16 cellular contexts compared by ENCODE assay signal in the genomic region with DNA sequence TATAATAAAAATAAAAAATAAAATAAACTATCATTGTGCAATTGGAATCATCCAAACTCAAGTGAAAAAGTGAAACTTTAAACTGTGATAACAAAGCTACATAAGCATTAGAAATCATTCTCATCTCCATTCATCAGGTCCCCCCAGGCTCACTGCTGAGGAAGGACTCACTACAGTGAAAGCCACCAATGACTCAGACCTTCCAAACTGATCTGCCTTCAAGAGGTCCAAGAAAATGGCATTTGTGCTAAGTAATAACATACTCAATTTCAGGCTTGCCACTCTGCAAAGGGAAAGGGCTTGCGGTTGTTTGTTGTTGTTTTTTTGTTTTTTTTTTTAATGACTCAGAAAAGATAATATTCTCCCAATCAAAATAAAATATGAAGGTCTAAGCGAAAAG. TPM values are rescaled to one million over a fixed set of nuclear protein-coding genes. Genes with fewer than 3 reads are reported as not detected.
DNase-seq lines count a peak whose midpoint lies in the region; ATAC-seq and TF ChIP-seq lines count a peak whose summit lies in the region.
"Had no signal": no experiment of that assay in that cellular context is flagged by ENCODE, and none has a peak within 500 bp of the region (broad histone marks: within the 10 kb centered on the region; RNA-seq: fewer than 3 reads in every experiment).

No MANE protein-coding gene starts in this region.

- no peaks in the 10 kb centered on the region for H3K9me3 ChIP-seq in heart right ventricle
- H3K9me3 ChIP-seq in adrenal gland (replicated peaks in 1 of 3), result no peaks in the 10 kb centered on the region
- no peaks in the 10 kb centered on the region for H3K9me3 ChIP-seq in body of pancreas
- H3K9me3 ChIP-seq: HAP-1, lower lobe of right lung, transverse colon had no signal

- H3K4me3 ChIP-seq in heart right ventricle (peak overlapping the region in 6 of 10 donors; percentile 12 to 31 (median 18)), fibroblast of mammary gland (ENCODE audit: control insufficient read depth, low read depth, low read length) (no peak overlapping the region), adrenal gland (no peak overlapping the region), body of pancreas (no peak overlapping the region)
- H3K4me3 ChIP-seq: HAP-1, lower lobe of right lung, transverse colon had no signal

- DNase-seq in heart right ventricle, result no peak
- no peak for DNase-seq in Right ventricle myocardium inferior (ENCODE audit: missing footprints)
- DNase-seq in RPMI7951 (ENCODE audit: low read depth), result peak; percentile 47
- peak; percentile 10 for DNase-seq in fibroblast of mammary gland (ENCODE audit: low read depth)
- DNase-seq in stimulated activated naive B cell treated with anti-CD40 and anti-IgM and Interleukin-4, amounts not matched to agents 10 μg/mL and 1 μg/mL and 100 μg/mL, for 72 hours, result no peak
- no peak for DNase-seq in adrenal gland
- DNase-seq in body of pancreas, result no peak
- DNase-seq: KG1; lower lobe of right lung; naive thymus-derived CD4-positive, alpha-beta T cell; NCI-H1436; NCI-H226; transverse colon had no signal

- no peak for TF ChIP-seq CTCF in heart right ventricle (IDR thresholded peaks at IDR 0.05)
- TF ChIP-seq CTCF in fibroblast of mammary gland (conservative IDR thresholded peaks at IDR 0.05; ENCODE audit: control insufficient read depth, insufficient read depth, low read depth, low read length), result no peak
- TF ChIP-seq CTCF in adrenal gland (IDR thresholded peaks at IDR 0.05), result no peak
- TF ChIP-seq CTCF in body of pancreas (IDR thresholded peaks at IDR 0.05), result no peak

- peak overlapping the region in 1 of 2 donors; percentile 16 for H3K4me3 Mint-ChIP-seq in stimulated activated naive B cell treated with anti-CD40 and anti-IgM and Interleukin-4, amounts not matched to agents 10 μg/mL and 1 μg/mL and 100 μg/mL, for 72 hours

- H3K4me1 ChIP-seq in heart right ventricle (peaks cover 2 to 50% (median 43%) of the 10 kb centered on the region in 9 donors), adrenal gland (replicated peaks in 1 of 2) (peaks cover 0 to 7% of the 10 kb centered on the region in 2 donors), body of pancreas (no peaks in the 10 kb centered on the region)
- H3K4me1 ChIP-seq: HAP-1, lower lobe of right lung, transverse colon had no signal

- H3K27ac Mint-ChIP-seq in stimulated activated naive B cell treated with anti-CD40 and anti-IgM and Interleukin-4, amounts not matched to agents 10 μg/mL and 1 μg/mL and 100 μg/mL, for 72 hours, result no peak overlapping the region

- TF ChIP-seq POLR2A in adrenal gland (IDR thresholded peaks at IDR 0.05) (no peak), body of pancreas (IDR thresholded peaks at IDR 0.05) (no peak)

- peaks cover 44 to 48% of the 10 kb centered on the region in 2 donors for H3K36me3 Mint-ChIP-seq in stimulated activated naive B cell treated with anti-CD40 and anti-IgM and Interleukin-4, amounts not matched to agents 10 μg/mL and 1 μg/mL and 100 μg/mL, for 72 hours

- ATAC-seq in heart right ventricle, result peak in 3 of 8 donors; percentile 25 to 47 (median 31)
- ATAC-seq in Right ventricle myocardium inferior, result no peak
- peak; percentile 78 to 80 for ATAC-seq in stimulated activated naive B cell treated with anti-CD40 and anti-IgM and Interleukin-4, amounts not matched to agents 10 μg/mL and 1 μg/mL and 100 μg/mL, for 72 hours (replicated peaks)
- no peak for ATAC-seq in HG03280 (IDR thresholded peaks at IDR 0.05; ENCODE audit: unreplicated experiment)
- ATAC-seq in body of pancreas, result no peak
- ATAC-seq: lower lobe of right lung; naive thymus-derived CD4-positive, alpha-beta T cell had no signal

- H3K27ac ChIP-seq in heart right ventricle (peak overlapping the region; percentile 7 to 87 (median 74)), adrenal gland (no peak overlapping the region), body of pancreas (no peak overlapping the region)
- H3K27ac ChIP-seq: HL-60, lower lobe of right lung, transverse colon had no signal

- H3K27me3 ChIP-seq in heart right ventricle, result no peaks in the 10 kb centered on the region
- H3K27me3 ChIP-seq in adrenal gland, result no peaks in the 10 kb centered on the region
- H3K27me3 ChIP-seq in body of pancreas, result no peaks in the 10 kb centered on the region
- H3K27me3 ChIP-seq: transverse colon had no signal

- H3K9me3 Mint-ChIP-seq in stimulated activated naive B cell treated with anti-CD40 and anti-IgM and Interleukin-4, amounts not matched to agents 10 μg/mL and 1 μg/mL and 100 μg/mL, for 72 hours, result peaks cover 0 to 1% of the 10 kb centered on the region in 2 donors

- intact Hi-C loops in heart right ventricle (cut with DNase I), result loop anchor here in 1 of 10 donors (5.0 kb wide), 1 partner anchor 50 kb away; no protein-coding TSS in a partner anchor
- intact Hi-C loops in Right ventricle myocardium inferior (cut with DNase I), result no loop called here
- intact Hi-C loops in adrenal gland (cut with DNase I), result no loop called here
- intact Hi-C loops in body of pancreas (cut with DNase I), result no loop called here

- H3K36me3 ChIP-seq in heart right ventricle (no peaks in the 10 kb centered on the region), adrenal gland (replicated peaks in 1 of 2) (no peaks in the 10 kb centered on the region), body of pancreas (replicated peaks in 1 of 2; ENCODE audit: insufficient read depth in 1 of 2, low read depth in 2 of 2) (no peaks in the 10 kb centered on the region)
- H3K36me3 ChIP-seq: HAP-1, lower lobe of right lung, transverse colon had no signal

- peaks cover 33 to 76% of the 10 kb centered on the region in 2 donors for H3K4me1 Mint-ChIP-seq in stimulated activated naive B cell treated with anti-CD40 and anti-IgM and Interleukin-4, amounts not matched to agents 10 μg/mL and 1 μg/mL and 100 μg/mL, for 72 hours

- 67 to 68% methylated on average over 2 of the region's 2 CpGs for WGBS in heart right ventricle, 2 donors
- WGBS in adrenal gland, 4 donors, result 73 to 77% (median 77%) methylated on average over 2 of the region's 2 CpGs
- WGBS in body of pancreas, 2 donors, result 84 to 85% methylated on average over 2 of the region's 2 CpGs

- no peaks in the 10 kb centered on the region for H3K27me3 Mint-ChIP-seq in stimulated activated naive B cell treated with anti-CD40 and anti-IgM and Interleukin-4, amounts not matched to agents 10 μg/mL and 1 μg/mL and 100 μg/mL, for 72 hours
- H3K27me3 Mint-ChIP-seq: naive thymus-derived CD4-positive, alpha-beta T cell had no signal

RNA-seq across cellular contexts. Expression of gene SFMBT2, which starts 13.8 kb away (rescaled TPM):
- total RNA-seq in heart right ventricle (10 to 100 TPM in 6 of 10 donors, 1 to 10 TPM in 4; 7.3 to 14.2 (median 10.7) TPM), Right ventricle myocardium inferior (9.6 TPM), adrenal gland (10 to 100 TPM in 6 of 8 donors, 1 to 10 TPM in 2; 5.9 to 17.9 (median 14.5) TPM), body of pancreas (1 to 10 TPM; 1.6 to 3.4 TPM)
- polyA plus RNA-seq in heart right ventricle (1 to 10 TPM; 4.1 to 4.2 TPM), adrenal gland (1 to 10 TPM; 3.7 to 5.4 (median 4.5) TPM)
- 0.20 and 0.36 TPM in 2 replicates for total RNA-seq in RPMI7951 (2014; rRNA removed; shearing (Covaris generic))

Comparison
In these comparisons a context has a peak if more than half of its experiments do, and no peak if none do; other contexts are left out.
1. ATAC-seq: peak in stimulated activated naive B cell treated with anti-CD40 and anti-IgM and Interleukin-4, amounts not matched to agents 10 μg/mL and 1 μg/mL and 100 μg/mL, for 72 hours (2 of 2); none in Right ventricle myocardium inferior (single experiment), HG03280 (single experiment) and body of pancreas (single experiment).
2. DNase-seq: peak in RPMI7951 (single experiment) and fibroblast of mammary gland (single experiment); none in heart right ventricle (0 of 2), Right ventricle myocardium inferior (single experiment), stimulated activated naive B cell treated with anti-CD40 and anti-IgM and Interleukin-4, amounts not matched to agents 10 μg/mL and 1 μg/mL and 100 μg/mL, for 72 hours (single experiment), adrenal gland (0 of 7) and body of pancreas (0 of 4).
3. H3K27ac ChIP-seq: peak in heart right ventricle (10 of 10); none in adrenal gland (0 of 5) and body of pancreas (0 of 4).
4. H3K4me3 ChIP-seq: peak in heart right ventricle (6 of 10); none in fibroblast of mammary gland (single experiment), adrenal gland (0 of 4) and body of pancreas (0 of 2).